ENCODE assay signal across 10 cellular contexts in genomic region chr14:89340200-89340667, GRCh38.
DNase-seq lines count a peak whose midpoint lies in the region; ATAC-seq and TF ChIP-seq lines count a peak whose summit lies in the region.
"Had no signal": no experiment of that assay in that cellular context is flagged by ENCODE, and none has a peak within 500 bp of the region (broad histone marks: within the 10 kb centered on the region; RNA-seq: fewer than 3 reads in every experiment).

No MANE protein-coding gene starts in this region.

- H3K9me3 ChIP-seq in right lobe of liver = no peaks in the 10 kb centered on the region

- peak; percentile 75 to 87 (median 84) for ATAC-seq in right lobe of liver
- ATAC-seq in GM19351 (IDR thresholded peaks at IDR 0.05; ENCODE audit: unreplicated experiment) = no peak

- H3K27me3 ChIP-seq in ACC112 (ENCODE audit: insufficient read depth, low read length) (no peaks in the 10 kb centered on the region), right lobe of liver (no peaks in the 10 kb centered on the region), brain microvascular endothelial cell (replicated peaks) (no peaks in the 10 kb centered on the region)

- no peak overlapping the region for H3K4me3 ChIP-seq in ACC112 (ENCODE audit: low read depth, low read length)
- no peak overlapping the region for H3K4me3 ChIP-seq in cardiac fibroblast (replicated peaks in 1 of 2; ENCODE audit: low read depth in 2 of 2, low read length in 2 of 2)
- H3K4me3 ChIP-seq in right lobe of liver = no peak overlapping the region
- no peak overlapping the region for H3K4me3 ChIP-seq in brain microvascular endothelial cell (ENCODE audit: low read depth, low read length)

- H3K27ac ChIP-seq in ACC112 (ENCODE audit: low read depth, low read length) (peak overlapping the region; percentile 8; the same call in 1 of the 2 replicates), right lobe of liver (peak overlapping the region; percentile 31 to 83 (median 70)), brain microvascular endothelial cell (no peak overlapping the region)

- TF ChIP-seq CTCF in cardiac fibroblast (IDR thresholded peaks at IDR 0.05; ENCODE audit: low read depth, low read length) = no peak
- no peak for TF ChIP-seq CTCF in right lobe of liver (IDR thresholded peaks at IDR 0.05)
- no peak for TF ChIP-seq CTCF in brain microvascular endothelial cell (IDR thresholded peaks at IDR 0.05; ENCODE audit: low read depth, low read length, missing control alignments)

- peak; percentile 26 for DNase-seq in HPDE6-E6E7 (ENCODE audit: extremely low spot score)
- peak; percentile 50 to 68 for DNase-seq in cardiac fibroblast (ENCODE audit: low read depth in 2 of 2)
- no peak for DNase-seq in right lobe of liver
- no peak for DNase-seq in DMS53 (lab: John Stamatoyannopoulos, UW)
- no peak for DNase-seq in brain microvascular endothelial cell
- DNase-seq in stimulated activated CD4-positive, alpha-beta T cell treated with anti-CD3 and anti-CD28 coated beads, Interleukin-2, amount 100 ng/mL, for 48 hours = no peak
- DNase-seq: activated CD8-positive, alpha-beta memory T cell treated with anti-CD3 and anti-CD28 coated beads, Interleukin-2, amount 50 U/mL, for 48 hours; midbrain had no signal

- H2AFZ ChIP-seq in ACC112 (ENCODE audit: low read length, unreplicated experiment) = no peak overlapping the region

- peak; percentile 11 for TF ChIP-seq POLR2A in right lobe of liver (IDR thresholded peaks at IDR 0.05)

- no peaks in the 10 kb centered on the region for H3K36me3 ChIP-seq in ACC112 (ENCODE audit: insufficient read depth, low read length)
- H3K36me3 ChIP-seq in right lobe of liver = no peaks in the 10 kb centered on the region
- H3K36me3 ChIP-seq in brain microvascular endothelial cell (replicated peaks) = no peaks in the 10 kb centered on the region

- intact Hi-C loops in right lobe of liver (cut with DNase I) = no loop called here

- in situ Hi-C loops in brain microvascular endothelial cell (cut with HindIII; ENCODE audit: low pct_ligation_motif_present, low sequenced_read_pairs) = no loop called here

- H3K4me1 ChIP-seq in ACC112 (ENCODE audit: control insufficient read depth, insufficient read depth, low read length, unreplicated experiment) (peaks cover 14% of the 10 kb centered on the region), right lobe of liver (peaks cover 0 to 54% (median 14%) of the 10 kb centered on the region in 4 donors)

- WGBS in right lobe of liver (ENCODE audit: insufficient coverage, low coverage, low lambda C conversion rate, missing lambda C conversion rate) = 11% methylated on average over 4 of the region's 4 CpGs

- peaks cover 3% of the 10 kb centered on the region for H3K79me2 ChIP-seq in ACC112 (ENCODE audit: control insufficient read depth, insufficient read depth, low read length, unreplicated experiment)

Comparison
In these comparisons a context has a peak if more than half of its experiments do, and no peak if none do; other contexts are left out.
1. DNase-seq: peak in HPDE6-E6E7 (single experiment) and cardiac fibroblast (2 of 2); none in right lobe of liver (0 of 3), DMS53 (single experiment), brain microvascular endothelial cell (single experiment) and stimulated activated CD4-positive, alpha-beta T cell treated with anti-CD3 and anti-CD28 coated beads, Interleukin-2, amount 100 ng/mL, for 48 hours (0 of 2).